7 cellular contexts compared by ENCODE assay signal in genomic region chr12:13234045-13234641, GRCh38. TPM values are rescaled to one million over a fixed set of nuclear protein-coding genes. Genes with fewer than 3 reads are reported as not detected.
DNase-seq lines count a peak whose midpoint lies in the region; ATAC-seq and TF ChIP-seq lines count a peak whose summit lies in the region.

No MANE protein-coding gene starts in this region.

- H3K4me1 ChIP-seq in DOHH2 (ENCODE audit: control insufficient read depth, low read length) = no peaks in the 10 kb centered on the region
- H3K4me1 ChIP-seq in Peyer's patch = no peaks in the 10 kb centered on the region
- H3K4me1 ChIP-seq in mammary epithelial cell (ENCODE audit: insufficient read depth, low read length) = no peaks in the 10 kb centered on the region
- no peaks in the 10 kb centered on the region for H3K4me1 ChIP-seq in thoracic aorta (ENCODE audit: control insufficient read depth in 1 of 2, low read depth in 2 of 2)

- H3K27me3 ChIP-seq in DOHH2 (ENCODE audit: control insufficient read depth, low read length) = no peaks in the 10 kb centered on the region
- H3K27me3 ChIP-seq in H7 (ENCODE audit: control insufficient read depth, insufficient read depth, low read length) = no peaks in the 10 kb centered on the region
- H3K27me3 ChIP-seq in Peyer's patch = no peaks in the 10 kb centered on the region
- H3K27me3 ChIP-seq in mammary epithelial cell (ENCODE audit: insufficient read depth, low read length) = no peaks in the 10 kb centered on the region
- no peaks in the 10 kb centered on the region for H3K27me3 ChIP-seq in thoracic aorta (replicated peaks; ENCODE audit: insufficient read depth)

- dilution Hi-C loops in mammary epithelial cell (cut with HindIII; ENCODE audit: low sequenced_read_pairs) = no loop called here

- no peak for ATAC-seq in thoracic aorta (ENCODE audit: insufficient number of reproducible peaks, low FRiP score, low read depth)

- H3K4me2 ChIP-seq in DOHH2 (ENCODE audit: low read length) (no peak overlapping the region), mammary epithelial cell (ENCODE audit: insufficient read depth, low read depth, low read length) (no peak overlapping the region)

- H3K79me2 ChIP-seq in DOHH2 (ENCODE audit: control insufficient read depth, low read length) (no peaks in the 10 kb centered on the region), mammary epithelial cell (ENCODE audit: insufficient read depth, low read length) (no peaks in the 10 kb centered on the region)

- H3K27ac Mint-ChIP-seq in activated T-helper 1 cell treated with anti-CD3 and anti-CD28 coated beads, Interleukin-12 subunit alpha, Interleukin-12 subunit beta, Interleukin-2, Interleukin-4 antibody, amounts not matched to agents 30 ng/mL and 10 ng/mL and 1 ng/mL, durations not matched to agents 14 hours and 24 hours and 36 hours = no peak overlapping the region

- intact Hi-C loops in mammary epithelial cell (cut with micrococcal nuclease) = loop anchor here (1.0 kb wide), 6 partner anchors 22 to 318 kb away; no protein-coding TSS in a partner anchor
- intact Hi-C loops in activated T-helper 1 cell treated with anti-CD3 and anti-CD28 coated beads, Interleukin-12 subunit alpha, Interleukin-12 subunit beta, Interleukin-2, Interleukin-4 antibody, amounts not matched to agents 30 ng/mL and 10 ng/mL and 1 ng/mL, durations not matched to agents 14 hours and 24 hours and 36 hours (cut with micrococcal nuclease) = loop anchor here (1.0 kb wide), 2 partner anchors 136 to 318 kb away; no protein-coding TSS in a partner anchor

- H3F3A ChIP-seq in DOHH2 (ENCODE audit: control insufficient read depth, insufficient read depth) = no peaks in the 10 kb centered on the region

- H3K9ac ChIP-seq in mammary epithelial cell (ENCODE audit: insufficient read depth, low read length) = no peak overlapping the region

- no peaks in the 10 kb centered on the region for H3K9me3 Mint-ChIP-seq in activated T-helper 1 cell treated with anti-CD3 and anti-CD28 coated beads, Interleukin-12 subunit alpha, Interleukin-12 subunit beta, Interleukin-2, Interleukin-4 antibody, amounts not matched to agents 30 ng/mL and 10 ng/mL and 1 ng/mL, durations not matched to agents 14 hours and 24 hours and 36 hours

- H3K27ac ChIP-seq in DOHH2 (ENCODE audit: low read depth, low read length) = no peak overlapping the region
- H3K27ac ChIP-seq in Peyer's patch = no peak overlapping the region
- H3K27ac ChIP-seq in mammary epithelial cell (ENCODE audit: insufficient read depth, low read depth, low read length) = no peak overlapping the region
- no peak overlapping the region for H3K27ac ChIP-seq in thoracic aorta

- TF ChIP-seq CTCF in DOHH2 (IDR thresholded peaks at IDR 0.05; ENCODE audit: low read depth, low read length, poor library complexity, severe bottlenecking) = peak; percentile 67
- TF ChIP-seq CTCF in Peyer's patch (IDR thresholded peaks at IDR 0.05) = peak; percentile 41 to 95 (median 82)
- TF ChIP-seq CTCF in mammary epithelial cell (conservative IDR thresholded peaks at IDR 0.05 in 1 of 2, IDR thresholded peaks at IDR 0.05 in 1 of 2; ENCODE audit: extremely low read depth in 1 of 2, insufficient read depth in 1 of 2, low read depth in 1 of 2, low read length in 2 of 2) = peak; percentile 93 to 98
- TF ChIP-seq CTCF in thoracic aorta (IDR thresholded peaks at IDR 0.05) = peak; percentile 66

- BruUV-seq in mammary epithelial cell (replicated peaks; lab: Mats Ljungman, UMichigan) = no TSS peak

- H2AFZ ChIP-seq in mammary epithelial cell (ENCODE audit: low read depth, low read length) = no peak overlapping the region

- H3K9me3 ChIP-seq in DOHH2 (ENCODE audit: control insufficient read depth, insufficient read depth, low read length) (no peaks in the 10 kb centered on the region), Peyer's patch (no peaks in the 10 kb centered on the region), mammary epithelial cell (replicated peaks; ENCODE audit: insufficient read depth, low read length) (no peaks in the 10 kb centered on the region), thoracic aorta (no peaks in the 10 kb centered on the region)

- no peak overlapping the region for H3K4me3 ChIP-seq in DOHH2 (ENCODE audit: low read length)
- H3K4me3 ChIP-seq in H7 (ENCODE audit: insufficient read depth, low read depth, low read length) = no peak overlapping the region
- H3K4me3 ChIP-seq in Peyer's patch = no peak overlapping the region
- H3K4me3 ChIP-seq in mammary epithelial cell (replicated peaks in 1 of 3; ENCODE audit: insufficient read depth in 1 of 3, low read depth in 2 of 3, low read length in 3 of 3) = no peak overlapping the region
- no peak overlapping the region for H3K4me3 ChIP-seq in thoracic aorta

- TF ChIP-seq POLR2A in Peyer's patch (IDR thresholded peaks at IDR 0.05) = no peak

- H3K4me3 Mint-ChIP-seq in activated T-helper 1 cell treated with anti-CD3 and anti-CD28 coated beads, Interleukin-12 subunit alpha, Interleukin-12 subunit beta, Interleukin-2, Interleukin-4 antibody, amounts not matched to agents 30 ng/mL and 10 ng/mL and 1 ng/mL, durations not matched to agents 14 hours and 24 hours and 36 hours = no peak overlapping the region

- CTCF ChIA-PET in mammary epithelial cell (lab: Charles Lee; ENCODE audit: low non-redundant PET) = no interaction called here

- WGBS in mammary epithelial cell (ENCODE audit: low coverage, missing lambda C conversion rate) = 43% methylated on average over 7 of the region's 7 CpGs

- in situ Hi-C loops in mammary epithelial cell (cut with MboI; ENCODE audit: low sequenced_read_pairs in 2 of 2) = loop anchor here in 1 of 2 donors (25.0 kb wide), 1 partner anchor 322 kb away; no protein-coding TSS in a partner anchor

- H3K36me3 Mint-ChIP-seq in activated T-helper 1 cell treated with anti-CD3 and anti-CD28 coated beads, Interleukin-12 subunit alpha, Interleukin-12 subunit beta, Interleukin-2, Interleukin-4 antibody, amounts not matched to agents 30 ng/mL and 10 ng/mL and 1 ng/mL, durations not matched to agents 14 hours and 24 hours and 36 hours (ENCODE audit: low read depth) = no peaks in the 10 kb centered on the region

- peak; percentile 74 for DNase-seq in H7
- peak in 2 of 3 donors; percentile 44 to 75 for DNase-seq in Peyer's patch
- DNase-seq in mammary epithelial cell = peak; percentile 55
- DNase-seq in left kidney (ENCODE audit: low read depth, low spot score) = peak; percentile 72
- no peak for DNase-seq in thoracic aorta (ENCODE audit: low spot score)
- DNase-seq in activated T-helper 1 cell treated with anti-CD3 and anti-CD28 coated beads, Interleukin-12 subunit alpha, Interleukin-12 subunit beta, Interleukin-2, Interleukin-4 antibody, amounts not matched to agents 30 ng/mL and 10 ng/mL and 1 ng/mL, durations not matched to agents 14 hours and 24 hours and 36 hours (ENCODE audit: low spot score) = no peak

- H3K36me3 ChIP-seq in DOHH2 (ENCODE audit: control insufficient read depth, low read length) (no peaks in the 10 kb centered on the region), H7 (replicated peaks; ENCODE audit: control insufficient read depth, insufficient read depth, low read length) (no peaks in the 10 kb centered on the region), Peyer's patch (no peaks in the 10 kb centered on the region), mammary epithelial cell (ENCODE audit: insufficient read depth, low read length) (no peaks in the 10 kb centered on the region), thoracic aorta (no peaks in the 10 kb centered on the region)

- peaks cover 10% of the 10 kb centered on the region for H3K27me3 Mint-ChIP-seq in activated T-helper 1 cell treated with anti-CD3 and anti-CD28 coated beads, Interleukin-12 subunit alpha, Interleukin-12 subunit beta, Interleukin-2, Interleukin-4 antibody, amounts not matched to agents 30 ng/mL and 10 ng/mL and 1 ng/mL, durations not matched to agents 14 hours and 24 hours and 36 hours (ENCODE audit: insufficient read depth)

- H3K4me1 Mint-ChIP-seq in activated T-helper 1 cell treated with anti-CD3 and anti-CD28 coated beads, Interleukin-12 subunit alpha, Interleukin-12 subunit beta, Interleukin-2, Interleukin-4 antibody, amounts not matched to agents 30 ng/mL and 10 ng/mL and 1 ng/mL, durations not matched to agents 14 hours and 24 hours and 36 hours (ENCODE audit: low read depth) = no peaks in the 10 kb centered on the region

- H4K20me1 ChIP-seq in DOHH2 (ENCODE audit: control insufficient read depth, insufficient read depth, low read depth, low read length) (no peaks in the 10 kb centered on the region), mammary epithelial cell (ENCODE audit: insufficient read depth, low read length) (no peaks in the 10 kb centered on the region)

- H3K9me2 ChIP-seq in DOHH2 (replicated peaks; ENCODE audit: control insufficient read depth, low read length) = no peaks in the 10 kb centered on the region

RNA-seq across cellular contexts. Expression of gene EMP1, which starts 37.6 kb away (rescaled TPM):
- 0.44 and 0.48 TPM in 2 replicates for total RNA-seq in H7 (2014; rRNA removed; shearing (Covaris generic))
- total RNA-seq in Peyer's patch (100 to 1,000 TPM in 1 of 4 donors, 10 to 100 TPM in 3; 37.1 to 110 (median 87.3) TPM), mammary epithelial cell (100 to 1,000 TPM in 1 of 2 donors, 10 to 100 TPM in 1; 33.7 to 204 TPM), thoracic aorta (1,000 to 10,000 TPM in 1 of 2 donors, 100 to 1,000 TPM in 1; 295 to 1,389 TPM)
- 309 TPM for polyA plus RNA-seq in mammary epithelial cell
- 450 TPM for polyA minus RNA-seq in mammary epithelial cell
- total RNA-seq in activated T-helper 1 cell treated with anti-CD3 and anti-CD28 coated beads, Interleukin-12 subunit alpha, Interleukin-12 subunit beta, Interleukin-2, Interleukin-4 antibody, amounts not matched to agents 30 ng/mL and 10 ng/mL and 1 ng/mL, durations not matched to agents 14 hours and 24 hours and 36 hours = 29.6 and 33.6 TPM in 2 replicates

Comparison
In these comparisons a context has a peak if more than half of its experiments do, and no peak if none do; other contexts are left out.
1. DNase-seq: peak in H7 (single experiment), Peyer's patch (2 of 3), mammary epithelial cell (single experiment) and left kidney (single experiment); none in thoracic aorta (single experiment) and activated T-helper 1 cell treated with anti-CD3 and anti-CD28 coated beads, Interleukin-12 subunit alpha, Interleukin-12 subunit beta, Interleukin-2, Interleukin-4 antibody, amounts not matched to agents 30 ng/mL and 10 ng/mL and 1 ng/mL, durations not matched to agents 14 hours and 24 hours and 36 hours (single experiment).
2. RNA of gene EMP1, which starts 37.6 kb away (total RNA-seq): 295 to 1,389 TPM in thoracic aorta, 33.7 to 204 TPM in mammary epithelial cell, 37.1 to 110 TPM in Peyer's patch and 29.6 to 33.6 TPM in activated T-helper 1 cell treated with anti-CD3 and anti-CD28 coated beads, Interleukin-12 subunit alpha, Interleukin-12 subunit beta, Interleukin-2, Interleukin-4 antibody, amounts not matched to agents 30 ng/mL and 10 ng/mL and 1 ng/mL, durations not matched to agents 14 hours and 24 hours and 36 hours; 0.44 to 0.48 TPM in H7; every median in the first group is over 10 times any median in the second.
3. Peak in every context shown above with its lines, with median percentiles within 50 percentile points of each other: CTCF ChIP-seq.